ENCODE assay signal across 8 cellular contexts in genomic region chr5:90208292-90208691, GRCh38.
A peak's percentile ranks its signal among the peaks of the same experiment; 100 is the strongest.
DNase-seq lines count a peak whose midpoint lies in the region; TF ChIP-seq lines count a peak whose summit lies in the region.
"Not testable (repeated sequence)": the region's sequence is repeated elsewhere in the genome, so short reads cannot be mapped to it uniquely, and the experiment has no call there.

No MANE protein-coding gene starts in this region.

- H3K4me3 ChIP-seq in HUES64 (ENCODE audit: low read length), result peak overlapping the region; percentile 54
- H3K4me3 ChIP-seq in iPS DF 6.9 (ENCODE audit: low read length), result peak overlapping the region; percentile 30; the same call in 1 of the 2 replicates

- 53% methylated on average over 23 of the region's 23 CpGs for WGBS in HUES64
- WGBS in iPS DF 6.9 (ENCODE audit: insufficient coverage, insufficient read length), result no CpG with 5 or more reads among the region's 23 CpGs

- not testable (repeated sequence) for H3K27ac ChIP-seq in HUES64 (ENCODE audit: low read depth, low read length); iPS DF 6.9 (ENCODE audit: low read length)

- not testable (repeated sequence) for H3K27me3 ChIP-seq in HUES64 (ENCODE audit: insufficient read depth, low read length); iPS DF 6.9 (ENCODE audit: control insufficient read depth, insufficient read depth, low read length)

- H3K4me1 Mint-ChIP-seq in chondrocyte (ENCODE audit: low read depth); mesothelial cell of epicardium; progenitor cell of endocrine pancreas (ENCODE audit: low read depth): not testable (repeated sequence)

- H3K27ac Mint-ChIP-seq in chondrocyte (ENCODE audit: unreplicated experiment), result not testable (repeated sequence)
- H3K27ac Mint-ChIP-seq in mesothelial cell of epicardium (peak overlapping the region; percentile 53), progenitor cell of endocrine pancreas (peak overlapping the region; percentile 94)

- not testable (repeated sequence) for H3K27me3 Mint-ChIP-seq in chondrocyte (ENCODE audit: low read depth); mesothelial cell of epicardium (ENCODE audit: low read depth); progenitor cell of endocrine pancreas

- not testable (repeated sequence) for H3K9me3 ChIP-seq in HUES64 (ENCODE audit: insufficient read depth, low read depth, low read length); iPS DF 6.9 (ENCODE audit: control insufficient read depth, insufficient read depth, low read length)

- peak overlapping the region; percentile 73 for H3K4me3 Mint-ChIP-seq in chondrocyte (ENCODE audit: unreplicated experiment)
- H3K4me3 Mint-ChIP-seq in mesothelial cell of epicardium, result peak overlapping the region; percentile 83
- peak overlapping the region; percentile 80 for H3K4me3 Mint-ChIP-seq in progenitor cell of endocrine pancreas (ENCODE audit: low read depth)

- not testable (repeated sequence) for H3K4me1 ChIP-seq in HUES64 (ENCODE audit: insufficient read depth, low read length); iPS DF 6.9 (ENCODE audit: control insufficient read depth, insufficient read depth, low read length)

- H3K9ac ChIP-seq in HUES64 (ENCODE audit: low read depth, low read length), result peak overlapping the region; percentile 78

- H3K9me3 Mint-ChIP-seq in chondrocyte (ENCODE audit: low read depth) (peaks cover 16% of the 10 kb centered on the region), mesothelial cell of epicardium (peaks cover 17% of the 10 kb centered on the region)
- not testable (repeated sequence) for H3K9me3 Mint-ChIP-seq in progenitor cell of endocrine pancreas (ENCODE audit: low read depth)

- not testable (repeated sequence) for TF ChIP-seq CTCF in chondrocyte (IDR thresholded peaks at IDR 0.05); mesothelial cell of epicardium (IDR thresholded peaks at IDR 0.05; ENCODE audit: unreplicated experiment); progenitor cell of endocrine pancreas (IDR thresholded peaks at IDR 0.05; ENCODE audit: unreplicated experiment)

- DNase-seq in ELF-1 (ENCODE audit: low read depth, low spot score) (peak; percentile 55), NCI-H2029 (lab: John Stamatoyannopoulos, UW) (peak; percentile 20), NCI-H69 (lab: John Stamatoyannopoulos, UW) (peak; percentile 64)
- not testable (repeated sequence) for DNase-seq in chondrocyte (ENCODE audit: low spot score); iPS DF 6.9 (ENCODE audit: low read depth, low spot score); mesothelial cell of epicardium (ENCODE audit: low spot score in 2 of 2, unreplicated experiment in 2 of 2); progenitor cell of endocrine pancreas (ENCODE audit: low spot score, unreplicated experiment)

- not testable (repeated sequence) for H3K36me3 ChIP-seq in HUES64 (ENCODE audit: insufficient read depth, low read length); iPS DF 6.9 (ENCODE audit: control insufficient read depth, insufficient read depth, low read length)

- H3K36me3 Mint-ChIP-seq in chondrocyte (ENCODE audit: low read depth); mesothelial cell of epicardium; progenitor cell of endocrine pancreas (ENCODE audit: insufficient read depth): not testable (repeated sequence)
